In the genomic region with DNA sequence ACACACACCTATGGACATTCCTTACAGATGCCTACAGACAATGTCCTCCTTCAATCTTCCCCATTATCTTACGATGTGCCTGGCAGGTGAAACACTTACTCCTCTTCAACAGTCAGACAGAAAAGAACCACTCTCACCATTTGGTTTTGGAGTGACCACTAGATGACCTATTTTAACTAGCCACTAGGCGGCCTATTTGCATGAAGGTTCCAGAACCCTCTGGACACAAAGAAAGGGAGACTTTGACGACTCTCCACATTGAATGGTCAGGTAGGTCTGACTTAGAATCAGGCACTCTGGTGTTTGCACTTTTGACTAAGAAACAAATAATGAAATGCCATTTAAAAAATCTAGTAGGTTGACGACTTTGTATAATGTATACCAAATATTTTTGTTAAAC, we compare ENCODE assay signal across 1 cellular context.
TF ChIP-seq lines count a peak whose summit lies in the region.

No MANE protein-coding gene starts in this region.

TF ChIP-seq in H1, 55 proteins besides CTCF, POLR2A, EP300 and RAD21:
- TF ChIP-seq TEAD4 (IDR thresholded peaks at IDR 0.05; ENCODE audit: low read depth, low read length) (no peak), HDAC2 (IDR thresholded peaks at IDR 0.05; ENCODE audit: borderline replicate concordance in 1 of 2, low read depth in 2 of 2, low read length in 2 of 2) (no peak), POU5F1 (IDR thresholded peaks at IDR 0.05; ENCODE audit: low read depth, low read length) (no peak), SIN3A (conservative IDR thresholded peaks at IDR 0.05 in 1 of 2, IDR thresholded peaks at IDR 0.05 in 1 of 2; ENCODE audit: low read depth in 1 of 2, low read length in 2 of 2) (no peak), BRCA1 (IDR thresholded peaks at IDR 0.05; ENCODE audit: low read depth, low read length) (no peak), RXRA (IDR thresholded peaks at IDR 0.05; ENCODE audit: insufficient read depth, low read depth, low read length) (0 out of 2 replicates have a peak, but pooled peaks have one; percentile 29), ZNF274 (IDR thresholded peaks at IDR 0.05; ENCODE audit: borderline replicate concordance, extremely low read depth, low read length) (no peak), BCL11A (IDR thresholded peaks at IDR 0.05; ENCODE audit: low read depth in 2 of 2, low read length in 2 of 2) (no peak)
TF ChIP-seq in H1: peak in this region for 1.
